1 cellular context compared by ENCODE assay signal in genomic region chr18:69787825-69788547, GRCh38.
TF ChIP-seq lines count a peak whose summit lies in the region.

No MANE protein-coding gene starts in this region.

TF ChIP-seq in SK-N-SH treated with all-trans-retinoic acid at 6 μM for 48 hours, 23 proteins besides CTCF, POLR2A, EP300 and RAD21 (continued from another document):
- TF ChIP-seq POU6F1 (CRISPR knock-in tag; IDR thresholded peaks at IDR 0.05; ENCODE audit: borderline replicate concordance, low read depth) (no peak), ZFP3 (CRISPR knock-in tag; IDR thresholded peaks at IDR 0.05) (no peak), SNAI2 (CRISPR knock-in tag; IDR thresholded peaks at IDR 0.05) (no peak), ESRRG (CRISPR knock-in tag; IDR thresholded peaks at IDR 0.05) (no peak), ZNF565 (CRISPR knock-in tag; conservative IDR thresholded peaks at IDR 0.05; ENCODE audit: low read depth) (no peak), CSDC2 (CRISPR knock-in tag; IDR thresholded peaks at IDR 0.05) (no peak), CSRNP3 (CRISPR knock-in tag; IDR thresholded peaks at IDR 0.05) (no peak)
TF ChIP-seq in SK-N-SH treated with all-trans-retinoic acid at 6 μM for 48 hours: peak in this region for 0.
